In the genomic region with DNA sequence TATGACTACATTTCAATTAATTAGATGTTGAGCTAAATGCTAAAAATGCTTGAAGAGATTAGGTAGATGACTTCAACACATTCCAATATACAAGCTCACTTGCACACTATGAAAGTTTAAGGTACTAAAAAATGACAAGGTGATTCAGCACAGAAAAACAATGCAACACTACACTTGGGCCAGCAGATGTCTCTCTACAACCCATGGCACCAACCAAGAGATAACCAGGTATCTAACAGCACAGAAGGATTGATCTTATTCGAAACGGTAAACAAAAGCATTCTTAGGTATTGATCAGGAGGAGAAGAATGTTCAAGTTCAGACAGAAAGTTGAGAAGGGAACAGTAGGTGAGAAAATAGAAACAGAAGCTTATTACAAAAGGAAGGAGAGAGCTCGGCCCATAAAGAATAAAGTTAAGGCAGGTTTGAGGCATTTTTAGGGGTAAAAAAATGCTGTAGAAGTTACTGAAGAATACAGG, we compare ENCODE assay signal across 8 cellular contexts.
A peak's percentile ranks its signal among the peaks of the same experiment; 100 is the strongest.
DNase-seq lines count a peak whose midpoint lies in the region; ATAC-seq and TF ChIP-seq lines count a peak whose summit lies in the region.

No MANE protein-coding gene starts in this region.

- H3K9ac ChIP-seq in endodermal cell (ENCODE audit: extremely low read depth, low read length, poor library complexity, severe bottlenecking) = no peak overlapping the region

- TF ChIP-seq CTCF in endodermal cell (conservative IDR thresholded peaks at IDR 0.05) (peak; percentile 83), natural killer cell (IDR thresholded peaks at IDR 0.05) (peak; percentile 68)

- no peaks in the 10 kb centered on the region for H3K27me3 ChIP-seq in endodermal cell (ENCODE audit: control insufficient read depth, insufficient read depth, low read length, poor library complexity, severe bottlenecking)

- H3K9me3 Mint-ChIP-seq in activated naive CD4-positive, alpha-beta T cell treated with anti-CD3 and anti-CD28 coated beads, Interleukin-2, amount 10 ng/mL, durations not matched to agents 7 days and 5 days = no peaks in the 10 kb centered on the region
- no peaks in the 10 kb centered on the region for H3K9me3 Mint-ChIP-seq in endodermal cell
- no peaks in the 10 kb centered on the region for H3K9me3 Mint-ChIP-seq in natural killer cell
- H3K9me3 Mint-ChIP-seq in activated T-helper 2 cell treated with anti-CD3 and anti-CD28 coated beads, Interferon-gamma antibody, Interleukin-2, Interleukin-4, amounts not matched to agents 10 μg/mL and 5 μg/mL and 100 μg/mL, durations not matched to agents 14 hours and 24 hours and 36 hours = no peaks in the 10 kb centered on the region

- no peak overlapping the region for H3K27ac Mint-ChIP-seq in activated naive CD4-positive, alpha-beta T cell treated with anti-CD3 and anti-CD28 coated beads, Interleukin-2, amount 10 ng/mL, durations not matched to agents 7 days and 5 days
- H3K27ac Mint-ChIP-seq in endodermal cell = no peak overlapping the region
- H3K27ac Mint-ChIP-seq in natural killer cell = no peak overlapping the region
- no peak overlapping the region for H3K27ac Mint-ChIP-seq in activated T-helper 2 cell treated with anti-CD3 and anti-CD28 coated beads, Interferon-gamma antibody, Interleukin-2, Interleukin-4, amounts not matched to agents 10 μg/mL and 5 μg/mL and 100 μg/mL, durations not matched to agents 14 hours and 24 hours and 36 hours

- H3K9me3 ChIP-seq in endodermal cell (ENCODE audit: control insufficient read depth, low read length) = no peaks in the 10 kb centered on the region

- DNase-seq in activated naive CD4-positive, alpha-beta T cell treated with anti-CD3 and anti-CD28 coated beads, Interleukin-2, amount 10 ng/mL, durations not matched to agents 7 days and 5 days = peak; percentile 41
- no peak for DNase-seq in activated naive CD4-positive, alpha-beta T cell treated with Interleukin-2 at 50 U/mL for 16 hours
- DNase-seq in OCI-M1 (lab: John Stamatoyannopoulos, UW) (peak; percentile 54), endodermal cell (no peak), natural killer cell (no peak)
- no peak for DNase-seq in activated T-helper 2 cell treated with anti-CD3 and anti-CD28 coated beads, Interferon-gamma antibody, Interleukin-2, Interleukin-4, amounts not matched to agents 10 μg/mL and 5 μg/mL and 100 μg/mL, durations not matched to agents 14 hours and 24 hours and 36 hours (ENCODE audit: low spot score)

- H3K4me3 Mint-ChIP-seq in activated naive CD4-positive, alpha-beta T cell treated with anti-CD3 and anti-CD28 coated beads, Interleukin-2, amount 10 ng/mL, durations not matched to agents 7 days and 5 days = no peak overlapping the region
- H3K4me3 Mint-ChIP-seq in endodermal cell (no peak overlapping the region), natural killer cell (no peak overlapping the region)
- no peak overlapping the region for H3K4me3 Mint-ChIP-seq in activated T-helper 2 cell treated with anti-CD3 and anti-CD28 coated beads, Interferon-gamma antibody, Interleukin-2, Interleukin-4, amounts not matched to agents 10 μg/mL and 5 μg/mL and 100 μg/mL, durations not matched to agents 14 hours and 24 hours and 36 hours (ENCODE audit: low read depth)

- no peaks in the 10 kb centered on the region for H3K4me1 ChIP-seq in endodermal cell (ENCODE audit: control insufficient read depth, insufficient read depth, low read length)

- no peak overlapping the region for H3K27ac ChIP-seq in endodermal cell (ENCODE audit: low read depth, low read length)

- no peaks in the 10 kb centered on the region for H3K27me3 Mint-ChIP-seq in activated naive CD4-positive, alpha-beta T cell treated with anti-CD3 and anti-CD28 coated beads, Interleukin-2, amount 10 ng/mL, durations not matched to agents 7 days and 5 days
- no peaks in the 10 kb centered on the region for H3K27me3 Mint-ChIP-seq in endodermal cell (ENCODE audit: insufficient read depth)
- H3K27me3 Mint-ChIP-seq in natural killer cell (ENCODE audit: low read depth in 2 of 2) = no peaks in the 10 kb centered on the region
- H3K27me3 Mint-ChIP-seq in activated T-helper 2 cell treated with anti-CD3 and anti-CD28 coated beads, Interferon-gamma antibody, Interleukin-2, Interleukin-4, amounts not matched to agents 10 μg/mL and 5 μg/mL and 100 μg/mL, durations not matched to agents 14 hours and 24 hours and 36 hours (ENCODE audit: low read depth) = no peaks in the 10 kb centered on the region

- peak; percentile 71 for ATAC-seq in HG03432 (IDR thresholded peaks at IDR 0.05; ENCODE audit: unreplicated experiment)
- ATAC-seq in natural killer cell = peak; percentile 61 to 78 (median 62)
- ATAC-seq in HG03159 (IDR thresholded peaks at IDR 0.05; ENCODE audit: unreplicated experiment) = no peak

- no peaks in the 10 kb centered on the region for H3K36me3 ChIP-seq in endodermal cell (ENCODE audit: control insufficient read depth, insufficient read depth, low read length)

- CTCF ChIA-PET in activated naive CD4-positive, alpha-beta T cell treated with anti-CD3 and anti-CD28 coated beads, Interleukin-2, amount 10 ng/mL, durations not matched to agents 7 days and 5 days (lab: Charles Lee) = interaction anchor here (0.9 to 3.5 kb wide), 29 partner anchors 8 to 522 kb away, joined by 3 to 48 read pairs (median 6); no protein-coding TSS in a partner anchor

- WGBS in endodermal cell (ENCODE audit: insufficient coverage in 1 of 2, insufficient read length in 1 of 2), 2 experiments = 50 to 54% methylated on average over 3 of the region's 3 CpGs

- intact Hi-C loops in natural killer cell (cut with micrococcal nuclease) = loop anchor here (5.0 kb wide), 1 partner anchor 60 kb away; no protein-coding TSS in a partner anchor
- intact Hi-C loops in activated T-helper 2 cell treated with anti-CD3 and anti-CD28 coated beads, Interferon-gamma antibody, Interleukin-2, Interleukin-4, amounts not matched to agents 10 μg/mL and 5 μg/mL and 100 μg/mL, durations not matched to agents 14 hours and 24 hours and 36 hours (cut with micrococcal nuclease) = loop anchor here (1.0 kb wide), 2 partner anchors 25 to 58 kb away; no protein-coding TSS in a partner anchor

- peaks cover 36% of the 10 kb centered on the region for H3K4me1 Mint-ChIP-seq in activated naive CD4-positive, alpha-beta T cell treated with anti-CD3 and anti-CD28 coated beads, Interleukin-2, amount 10 ng/mL, durations not matched to agents 7 days and 5 days
- no peaks in the 10 kb centered on the region for H3K4me1 Mint-ChIP-seq in endodermal cell
- H3K4me1 Mint-ChIP-seq in natural killer cell = peaks cover 36 to 38% of the 10 kb centered on the region in 2 donors
- H3K4me1 Mint-ChIP-seq in activated T-helper 2 cell treated with anti-CD3 and anti-CD28 coated beads, Interferon-gamma antibody, Interleukin-2, Interleukin-4, amounts not matched to agents 10 μg/mL and 5 μg/mL and 100 μg/mL, durations not matched to agents 14 hours and 24 hours and 36 hours (ENCODE audit: low read depth) = peaks cover 27% of the 10 kb centered on the region

- H3K4me3 ChIP-seq in endodermal cell (ENCODE audit: low read length) = no peak overlapping the region

- H3K36me3 Mint-ChIP-seq in activated naive CD4-positive, alpha-beta T cell treated with anti-CD3 and anti-CD28 coated beads, Interleukin-2, amount 10 ng/mL, durations not matched to agents 7 days and 5 days = peaks cover 24% of the 10 kb centered on the region
- H3K36me3 Mint-ChIP-seq in endodermal cell (ENCODE audit: low read depth) (no peaks in the 10 kb centered on the region), natural killer cell (no peaks in the 10 kb centered on the region)
- peaks cover 20% of the 10 kb centered on the region for H3K36me3 Mint-ChIP-seq in activated T-helper 2 cell treated with anti-CD3 and anti-CD28 coated beads, Interferon-gamma antibody, Interleukin-2, Interleukin-4, amounts not matched to agents 10 μg/mL and 5 μg/mL and 100 μg/mL, durations not matched to agents 14 hours and 24 hours and 36 hours (ENCODE audit: low read depth)

Comparison
In these comparisons a context has a peak if more than half of its experiments do, and no peak if none do; other contexts are left out.
1. DNase-seq: peak in activated naive CD4-positive, alpha-beta T cell treated with anti-CD3 and anti-CD28 coated beads, Interleukin-2, amount 10 ng/mL, durations not matched to agents 7 days and 5 days (single experiment) and OCI-M1 (single experiment); none in activated naive CD4-positive, alpha-beta T cell treated with Interleukin-2 at 50 U/mL for 16 hours (single experiment), endodermal cell (single experiment), natural killer cell (single experiment) and activated T-helper 2 cell treated with anti-CD3 and anti-CD28 coated beads, Interferon-gamma antibody, Interleukin-2, Interleukin-4, amounts not matched to agents 10 μg/mL and 5 μg/mL and 100 μg/mL, durations not matched to agents 14 hours and 24 hours and 36 hours (single experiment).